In the genomic region with DNA sequence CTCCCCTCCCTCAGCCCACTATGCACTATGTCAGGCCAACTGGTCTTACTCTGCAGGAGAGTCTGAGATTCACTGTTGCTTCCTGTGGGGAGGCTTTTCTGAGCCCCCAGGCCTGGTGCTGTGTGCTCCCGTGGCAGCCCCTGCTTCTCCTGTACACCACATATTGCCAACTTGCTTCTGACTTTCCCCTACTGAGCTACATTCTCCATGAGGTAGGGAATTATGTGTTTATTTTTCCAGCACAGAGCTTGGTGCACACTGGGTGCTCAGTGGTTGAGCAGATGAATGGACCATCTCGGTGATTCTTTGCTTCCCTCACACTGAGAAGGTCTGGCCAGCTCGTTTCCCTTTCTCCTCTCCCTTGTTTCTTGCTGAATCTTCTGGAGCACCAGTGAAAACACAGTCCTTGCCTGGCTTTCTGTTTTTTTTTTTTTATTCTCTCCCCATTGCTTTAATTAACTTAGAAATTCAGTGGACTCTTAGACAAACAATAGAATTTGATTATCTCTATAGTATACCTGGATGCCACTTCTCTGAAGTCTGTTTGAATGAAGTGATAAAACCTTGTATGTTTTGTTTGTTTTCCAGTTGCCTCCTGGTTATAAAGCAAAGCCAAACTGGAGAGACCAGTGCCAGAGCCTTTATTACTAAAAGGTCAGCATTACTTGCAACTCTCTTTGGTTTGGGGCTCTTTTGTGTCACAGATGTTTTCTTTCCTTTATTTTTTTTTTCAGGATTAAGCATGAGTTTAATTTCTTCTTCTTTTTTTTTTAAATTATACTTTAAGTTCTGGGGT, we compare ENCODE assay signal across 2 cellular contexts.
TF ChIP-seq lines count a peak whose summit lies in the region.

No MANE protein-coding gene starts in this region.

TF ChIP-seq in HepG2, 621 proteins besides CTCF, POLR2A, EP300 and RAD21 (continued from another document):
- no peak for TF ChIP-seq IRF2 (CRISPR knock-in tag; IDR thresholded peaks at IDR 0.05)
- TF ChIP-seq STAT5B (CRISPR knock-in tag; IDR thresholded peaks at IDR 0.05), result no peak
- no peak for TF ChIP-seq SRSF1 (optimal IDR thresholded peaks at IDR 0.05; ENCODE audit: low read depth, low read length)
- no peak for TF ChIP-seq BRD4 (CRISPR knock-in tag; IDR thresholded peaks at IDR 0.05)
- no peak for TF ChIP-seq RFX1 (IDR thresholded peaks at IDR 0.05)
- TF ChIP-seq ADNP (CRISPR knock-in tag; IDR thresholded peaks at IDR 0.05), result no peak
- TF ChIP-seq NR1H2 (CRISPR knock-in tag; IDR thresholded peaks at IDR 0.05; ENCODE audit: borderline replicate concordance, low read depth), result no peak
- no peak for TF ChIP-seq ZKSCAN8 (CRISPR knock-in tag; IDR thresholded peaks at IDR 0.05; ENCODE audit: borderline replicate concordance)
- no peak for TF ChIP-seq CBX5 (CRISPR knock-in tag; IDR thresholded peaks at IDR 0.05; ENCODE audit: borderline replicate concordance)
- TF ChIP-seq, protein P1, sequence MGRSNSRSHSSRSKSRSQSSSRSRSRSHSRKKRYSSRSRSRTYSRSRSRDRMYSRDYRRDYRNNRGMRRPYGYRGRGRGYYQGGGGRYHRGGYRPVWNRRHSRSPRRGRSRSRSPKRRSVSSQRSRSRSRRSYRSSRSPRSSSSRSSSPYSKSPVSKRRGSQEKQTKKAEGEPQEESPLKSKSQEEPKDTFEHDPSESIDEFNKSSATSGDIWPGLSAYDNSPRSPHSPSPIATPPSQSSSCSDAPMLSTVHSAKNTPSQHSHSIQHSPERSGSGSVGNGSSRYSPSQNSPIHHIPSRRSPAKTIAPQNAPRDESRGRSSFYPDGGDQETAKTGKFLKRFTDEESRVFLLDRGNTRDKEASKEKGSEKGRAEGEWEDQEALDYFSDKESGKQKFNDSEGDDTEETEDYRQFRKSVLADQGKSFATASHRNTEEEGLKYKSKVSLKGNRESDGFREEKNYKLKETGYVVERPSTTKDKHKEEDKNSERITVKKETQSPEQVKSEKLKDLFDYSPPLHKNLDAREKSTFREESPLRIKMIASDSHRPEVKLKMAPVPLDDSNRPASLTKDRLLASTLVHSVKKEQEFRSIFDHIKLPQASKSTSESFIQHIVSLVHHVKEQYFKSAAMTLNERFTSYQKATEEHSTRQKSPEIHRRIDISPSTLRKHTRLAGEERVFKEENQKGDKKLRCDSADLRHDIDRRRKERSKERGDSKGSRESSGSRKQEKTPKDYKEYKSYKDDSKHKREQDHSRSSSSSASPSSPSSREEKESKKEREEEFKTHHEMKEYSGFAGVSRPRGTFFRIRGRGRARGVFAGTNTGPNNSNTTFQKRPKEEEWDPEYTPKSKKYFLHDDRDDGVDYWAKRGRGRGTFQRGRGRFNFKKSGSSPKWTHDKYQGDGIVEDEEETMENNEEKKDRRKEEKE (IDR thresholded peaks at IDR 0.05), result no peak
- no peak for TF ChIP-seq KAT8 (CRISPR knock-in tag; IDR thresholded peaks at IDR 0.05)
- TF ChIP-seq, protein P2, sequence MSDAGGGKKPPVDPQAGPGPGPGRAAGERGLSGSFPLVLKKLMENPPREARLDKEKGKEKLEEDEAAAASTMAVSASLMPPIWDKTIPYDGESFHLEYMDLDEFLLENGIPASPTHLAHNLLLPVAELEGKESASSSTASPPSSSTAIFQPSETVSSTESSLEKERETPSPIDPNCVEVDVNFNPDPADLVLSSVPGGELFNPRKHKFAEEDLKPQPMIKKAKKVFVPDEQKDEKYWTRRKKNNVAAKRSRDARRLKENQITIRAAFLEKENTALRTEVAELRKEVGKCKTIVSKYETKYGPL (CRISPR knock-in tag; IDR thresholded peaks at IDR 0.05), result no peak
- TF ChIP-seq, protein P3, sequence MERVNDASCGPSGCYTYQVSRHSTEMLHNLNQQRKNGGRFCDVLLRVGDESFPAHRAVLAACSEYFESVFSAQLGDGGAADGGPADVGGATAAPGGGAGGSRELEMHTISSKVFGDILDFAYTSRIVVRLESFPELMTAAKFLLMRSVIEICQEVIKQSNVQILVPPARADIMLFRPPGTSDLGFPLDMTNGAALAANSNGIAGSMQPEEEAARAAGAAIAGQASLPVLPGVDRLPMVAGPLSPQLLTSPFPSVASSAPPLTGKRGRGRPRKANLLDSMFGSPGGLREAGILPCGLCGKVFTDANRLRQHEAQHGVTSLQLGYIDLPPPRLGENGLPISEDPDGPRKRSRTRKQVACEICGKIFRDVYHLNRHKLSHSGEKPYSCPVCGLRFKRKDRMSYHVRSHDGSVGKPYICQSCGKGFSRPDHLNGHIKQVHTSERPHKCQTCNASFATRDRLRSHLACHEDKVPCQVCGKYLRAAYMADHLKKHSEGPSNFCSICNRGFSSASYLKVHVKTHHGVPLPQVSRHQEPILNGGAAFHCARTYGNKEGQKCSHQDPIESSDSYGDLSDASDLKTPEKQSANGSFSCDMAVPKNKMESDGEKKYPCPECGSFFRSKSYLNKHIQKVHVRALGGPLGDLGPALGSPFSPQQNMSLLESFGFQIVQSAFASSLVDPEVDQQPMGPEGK (CRISPR knock-in tag; IDR thresholded peaks at IDR 0.05), result no peak
- no peak for TF ChIP-seq IRX3 (CRISPR knock-in tag; IDR thresholded peaks at IDR 0.05; ENCODE audit: borderline replicate concordance, low read depth)
- TF ChIP-seq FOSL2 (CRISPR knock-in tag; IDR thresholded peaks at IDR 0.05), result no peak
- no peak for TF ChIP-seq ZNF776 (CRISPR knock-in tag; IDR thresholded peaks at IDR 0.05)
- TF ChIP-seq SMAD1 (CRISPR knock-in tag; IDR thresholded peaks at IDR 0.05; ENCODE audit: borderline replicate concordance, low read depth), result no peak

TF ChIP-seq in SK-N-SH, 30 proteins besides CTCF, POLR2A, EP300 and RAD21:
- TF ChIP-seq, protein P4, sequence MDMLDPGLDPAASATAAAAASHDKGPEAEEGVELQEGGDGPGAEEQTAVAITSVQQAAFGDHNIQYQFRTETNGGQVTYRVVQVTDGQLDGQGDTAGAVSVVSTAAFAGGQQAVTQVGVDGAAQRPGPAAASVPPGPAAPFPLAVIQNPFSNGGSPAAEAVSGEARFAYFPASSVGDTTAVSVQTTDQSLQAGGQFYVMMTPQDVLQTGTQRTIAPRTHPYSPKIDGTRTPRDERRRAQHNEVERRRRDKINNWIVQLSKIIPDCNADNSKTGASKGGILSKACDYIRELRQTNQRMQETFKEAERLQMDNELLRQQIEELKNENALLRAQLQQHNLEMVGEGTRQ (IDR thresholded peaks at IDR 0.05; ENCODE audit: borderline replicate concordance, low read depth, low read length), result no peak
- TF ChIP-seq TCF12 (IDR thresholded peaks at IDR 0.05) (no peak), ELF1 (IDR thresholded peaks at IDR 0.05) (no peak), YY1 (IDR thresholded peaks at IDR 0.05; ENCODE audit: low read depth) (no peak), EZH2phosphoT487 (IDR thresholded peaks at IDR 0.05; ENCODE audit: borderline replicate concordance, low read depth) (no peak), MXI1 (IDR thresholded peaks at IDR 0.05; ENCODE audit: low read depth, low read length) (no peak), CHD2 (IDR thresholded peaks at IDR 0.05; ENCODE audit: low read length, partially characterized antibody) (no peak), SMC3 (IDR thresholded peaks at IDR 0.05; ENCODE audit: low read depth, low read length) (no peak), FOXM1 (IDR thresholded peaks at IDR 0.05; ENCODE audit: low read depth) (no peak), POLR2AphosphoS5 (IDR thresholded peaks at IDR 0.05; ENCODE audit: low read depth, low read length) (no peak), TEAD4 (IDR thresholded peaks at IDR 0.05; ENCODE audit: borderline replicate concordance, insufficient read depth) (no peak)
- TF ChIP-seq, protein P5, sequence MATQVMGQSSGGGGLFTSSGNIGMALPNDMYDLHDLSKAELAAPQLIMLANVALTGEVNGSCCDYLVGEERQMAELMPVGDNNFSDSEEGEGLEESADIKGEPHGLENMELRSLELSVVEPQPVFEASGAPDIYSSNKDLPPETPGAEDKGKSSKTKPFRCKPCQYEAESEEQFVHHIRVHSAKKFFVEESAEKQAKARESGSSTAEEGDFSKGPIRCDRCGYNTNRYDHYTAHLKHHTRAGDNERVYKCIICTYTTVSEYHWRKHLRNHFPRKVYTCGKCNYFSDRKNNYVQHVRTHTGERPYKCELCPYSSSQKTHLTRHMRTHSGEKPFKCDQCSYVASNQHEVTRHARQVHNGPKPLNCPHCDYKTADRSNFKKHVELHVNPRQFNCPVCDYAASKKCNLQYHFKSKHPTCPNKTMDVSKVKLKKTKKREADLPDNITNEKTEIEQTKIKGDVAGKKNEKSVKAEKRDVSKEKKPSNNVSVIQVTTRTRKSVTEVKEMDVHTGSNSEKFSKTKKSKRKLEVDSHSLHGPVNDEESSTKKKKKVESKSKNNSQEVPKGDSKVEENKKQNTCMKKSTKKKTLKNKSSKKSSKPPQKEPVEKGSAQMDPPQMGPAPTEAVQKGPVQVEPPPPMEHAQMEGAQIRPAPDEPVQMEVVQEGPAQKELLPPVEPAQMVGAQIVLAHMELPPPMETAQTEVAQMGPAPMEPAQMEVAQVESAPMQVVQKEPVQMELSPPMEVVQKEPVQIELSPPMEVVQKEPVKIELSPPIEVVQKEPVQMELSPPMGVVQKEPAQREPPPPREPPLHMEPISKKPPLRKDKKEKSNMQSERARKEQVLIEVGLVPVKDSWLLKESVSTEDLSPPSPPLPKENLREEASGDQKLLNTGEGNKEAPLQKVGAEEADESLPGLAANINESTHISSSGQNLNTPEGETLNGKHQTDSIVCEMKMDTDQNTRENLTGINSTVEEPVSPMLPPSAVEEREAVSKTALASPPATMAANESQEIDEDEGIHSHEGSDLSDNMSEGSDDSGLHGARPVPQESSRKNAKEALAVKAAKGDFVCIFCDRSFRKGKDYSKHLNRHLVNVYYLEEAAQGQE (IDR thresholded peaks at IDR 0.05; ENCODE audit: low read depth, low read length), result no peak
- TF ChIP-seq, protein P6, sequence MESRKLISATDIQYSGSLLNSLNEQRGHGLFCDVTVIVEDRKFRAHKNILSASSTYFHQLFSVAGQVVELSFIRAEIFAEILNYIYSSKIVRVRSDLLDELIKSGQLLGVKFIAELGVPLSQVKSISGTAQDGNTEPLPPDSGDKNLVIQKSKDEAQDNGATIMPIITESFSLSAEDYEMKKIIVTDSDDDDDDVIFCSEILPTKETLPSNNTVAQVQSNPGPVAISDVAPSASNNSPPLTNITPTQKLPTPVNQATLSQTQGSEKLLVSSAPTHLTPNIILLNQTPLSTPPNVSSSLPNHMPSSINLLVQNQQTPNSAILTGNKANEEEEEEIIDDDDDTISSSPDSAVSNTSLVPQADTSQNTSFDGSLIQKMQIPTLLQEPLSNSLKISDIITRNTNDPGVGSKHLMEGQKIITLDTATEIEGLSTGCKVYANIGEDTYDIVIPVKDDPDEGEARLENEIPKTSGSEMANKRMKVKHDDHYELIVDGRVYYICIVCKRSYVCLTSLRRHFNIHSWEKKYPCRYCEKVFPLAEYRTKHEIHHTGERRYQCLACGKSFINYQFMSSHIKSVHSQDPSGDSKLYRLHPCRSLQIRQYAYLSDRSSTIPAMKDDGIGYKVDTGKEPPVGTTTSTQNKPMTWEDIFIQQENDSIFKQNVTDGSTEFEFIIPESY (IDR thresholded peaks at IDR 0.05; ENCODE audit: borderline replicate concordance, low read depth), result no peak
